Comparison of ENCODE assay signal across 21 cellular contexts in the genomic region with DNA sequence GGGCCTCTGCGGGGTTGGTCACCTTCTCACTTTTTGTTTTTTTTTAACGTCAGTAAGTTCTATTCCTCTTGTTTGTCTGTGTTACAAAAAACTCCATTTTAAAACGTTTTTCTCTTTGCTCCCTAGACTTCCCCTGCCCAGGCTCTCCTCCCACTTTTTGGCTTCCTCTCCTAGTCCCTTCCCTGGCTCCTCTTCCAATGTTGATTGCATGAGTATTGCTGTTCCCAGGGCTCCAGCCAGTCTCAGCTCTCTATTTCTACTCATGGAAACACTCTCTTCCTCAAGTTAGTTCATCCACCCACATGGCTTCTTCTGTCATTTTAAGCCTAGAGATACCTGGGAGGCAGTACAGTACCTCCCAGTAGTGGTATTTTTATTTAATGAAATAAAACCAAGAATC.
"Had no signal": no experiment of that assay in that cellular context is flagged by ENCODE, and none has a peak within 500 bp of the region (broad histone marks: within the 10 kb centered on the region; RNA-seq: fewer than 3 reads in every experiment).

No MANE protein-coding gene starts in this region.

- H3K27me3 ChIP-seq: dorsolateral prefrontal cortex, gastrocnemius medialis, neutrophil, right atrium auricular region, spleen, tibial nerve, upper lobe of left lung had no signal

- H3K4me1 Mint-ChIP-seq: natural killer cell; stimulated activated memory B cell treated with anti-CD40 and anti-IgM and Interleukin-4, amounts not matched to agents 10 μg/mL and 1 μg/mL and 100 μg/mL, for 72 hours had no signal

- H3K36me3 ChIP-seq: gastrocnemius medialis, lower lobe of right lung, neutrophil, prostate gland, right atrium auricular region, thoracic aorta, upper lobe of left lung had no signal

- H3K4me3 ChIP-seq: dorsolateral prefrontal cortex, gastrocnemius medialis, lower lobe of right lung, prostate gland, right atrium auricular region, skin epidermis, spleen, thoracic aorta, tibial nerve, upper lobe of left lung had no signal

- DNase-seq: dorsolateral prefrontal cortex; effector CD4-positive, alpha-beta T cell; foreskin fibroblast; gastrocnemius medialis; head of caudate nucleus; left ventricle myocardium superior; lower lobe of right lung; natural killer cell; spleen; stimulated activated CD4-positive, alpha-beta T cell treated with anti-CD3 and anti-CD28 coated beads, Interleukin-4, amount 100 ng/mL, for 4 hours; substantia nigra; upper lobe of left lung had no signal

- ATAC-seq: gastrocnemius medialis; left ventricle myocardium superior; lower lobe of right lung; natural killer cell; stimulated activated memory B cell treated with anti-CD40 and anti-IgM and Interleukin-4, amounts not matched to agents 10 μg/mL and 1 μg/mL and 100 μg/mL, for 72 hours; stimulated activated naive CD8-positive, alpha-beta T cell treated with anti-CD3 and anti-CD28 coated beads, Interleukin-15, Interleukin-2, amounts not matched to agents 100 U/mL and 50 U/mL, for 24 hours had no signal

- H3K27ac Mint-ChIP-seq: natural killer cell; stimulated activated memory B cell treated with anti-CD40 and anti-IgM and Interleukin-4, amounts not matched to agents 10 μg/mL and 1 μg/mL and 100 μg/mL, for 72 hours had no signal

- H3K4me1 ChIP-seq: gastrocnemius medialis, lower lobe of right lung, prostate gland, right atrium auricular region, spleen, upper lobe of left lung had no signal

- H3K27ac ChIP-seq: dorsolateral prefrontal cortex, gastrocnemius medialis, lower lobe of right lung, neutrophil, prostate gland, right atrium auricular region, spleen, thoracic aorta, tibial nerve, upper lobe of left lung had no signal

- H3K9me3 ChIP-seq: gastrocnemius medialis, neutrophil, prostate gland had no signal

- H3K27me3 Mint-ChIP-seq: stimulated activated memory B cell treated with anti-CD40 and anti-IgM and Interleukin-4, amounts not matched to agents 10 μg/mL and 1 μg/mL and 100 μg/mL, for 72 hours had no signal

- H3K4me3 Mint-ChIP-seq: natural killer cell; neural crest cell; stimulated activated memory B cell treated with anti-CD40 and anti-IgM and Interleukin-4, amounts not matched to agents 10 μg/mL and 1 μg/mL and 100 μg/mL, for 72 hours had no signal
